In genomic region chr11:68121067-68121899, GRCh38 we compare ENCODE assay signal across 1 cellular context.
TF ChIP-seq lines count a peak whose summit lies in the region.

CHKA (minus strand) TSS chr11:68121388; CDS start chr11:68121177, 211 bp downstream.

TF ChIP-seq in HepG2, 621 proteins besides CTCF, POLR2A, EP300 and RAD21 (continued from another document and continues in another):
- TF ChIP-seq, protein P1, sequence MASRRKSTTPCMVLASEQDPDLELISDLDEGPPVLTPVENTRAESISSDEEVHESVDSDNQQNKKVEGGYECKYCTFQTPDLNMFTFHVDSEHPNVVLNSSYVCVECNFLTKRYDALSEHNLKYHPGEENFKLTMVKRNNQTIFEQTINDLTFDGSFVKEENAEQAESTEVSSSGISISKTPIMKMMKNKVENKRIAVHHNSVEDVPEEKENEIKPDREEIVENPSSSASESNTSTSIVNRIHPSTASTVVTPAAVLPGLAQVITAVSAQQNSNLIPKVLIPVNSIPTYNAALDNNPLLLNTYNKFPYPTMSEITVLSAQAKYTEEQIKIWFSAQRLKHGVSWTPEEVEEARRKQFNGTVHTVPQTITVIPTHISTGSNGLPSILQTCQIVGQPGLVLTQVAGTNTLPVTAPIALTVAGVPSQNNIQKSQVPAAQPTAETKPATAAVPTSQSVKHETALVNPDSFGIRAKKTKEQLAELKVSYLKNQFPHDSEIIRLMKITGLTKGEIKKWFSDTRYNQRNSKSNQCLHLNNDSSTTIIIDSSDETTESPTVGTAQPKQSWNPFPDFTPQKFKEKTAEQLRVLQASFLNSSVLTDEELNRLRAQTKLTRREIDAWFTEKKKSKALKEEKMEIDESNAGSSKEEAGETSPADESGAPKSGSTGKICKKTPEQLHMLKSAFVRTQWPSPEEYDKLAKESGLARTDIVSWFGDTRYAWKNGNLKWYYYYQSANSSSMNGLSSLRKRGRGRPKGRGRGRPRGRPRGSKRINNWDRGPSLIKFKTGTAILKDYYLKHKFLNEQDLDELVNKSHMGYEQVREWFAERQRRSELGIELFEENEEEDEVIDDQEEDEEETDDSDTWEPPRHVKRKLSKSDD (CRISPR knock-in tag; IDR thresholded peaks at IDR 0.05; ENCODE audit: low read depth) = peak; percentile 69; the same call in 1 of the 2 replicates
- TF ChIP-seq ZNF256 (CRISPR knock-in tag; conservative IDR thresholded peaks at IDR 0.05) = no peak
- TF ChIP-seq, protein P2, sequence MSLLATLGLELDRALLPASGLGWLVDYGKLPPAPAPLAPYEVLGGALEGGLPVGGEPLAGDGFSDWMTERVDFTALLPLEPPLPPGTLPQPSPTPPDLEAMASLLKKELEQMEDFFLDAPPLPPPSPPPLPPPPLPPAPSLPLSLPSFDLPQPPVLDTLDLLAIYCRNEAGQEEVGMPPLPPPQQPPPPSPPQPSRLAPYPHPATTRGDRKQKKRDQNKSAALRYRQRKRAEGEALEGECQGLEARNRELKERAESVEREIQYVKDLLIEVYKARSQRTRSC (CRISPR knock-in tag; IDR thresholded peaks at IDR 0.05; ENCODE audit: low read depth) = no peak
- peak; percentile 35; the same call in 1 of the 2 replicates for TF ChIP-seq BORCS8-MEF2B (CRISPR knock-in tag; IDR thresholded peaks at IDR 0.05)
- no peak for TF ChIP-seq ZBTB44 (CRISPR knock-in tag; IDR thresholded peaks at IDR 0.05)
- no peak for TF ChIP-seq JDP2 (CRISPR knock-in tag; IDR thresholded peaks at IDR 0.05; ENCODE audit: borderline replicate concordance)
- no peak for TF ChIP-seq ZFP90 (CRISPR knock-in tag; IDR thresholded peaks at IDR 0.05; ENCODE audit: borderline replicate concordance)
- TF ChIP-seq POLR2AphosphoS5 (IDR thresholded peaks at IDR 0.05; ENCODE audit: low read depth, low read length) = peak; percentile 70
- TF ChIP-seq ZNF331 (CRISPR knock-in tag; IDR thresholded peaks at IDR 0.05) = no peak
- TF ChIP-seq ARNTL (CRISPR knock-in tag; IDR thresholded peaks at IDR 0.05) = peak; percentile 88
- peak; percentile 80; the same call in 1 of the 2 replicates for TF ChIP-seq ZFP91 (CRISPR knock-in tag; IDR thresholded peaks at IDR 0.05; ENCODE audit: borderline replicate concordance)
- TF ChIP-seq, protein P3, sequence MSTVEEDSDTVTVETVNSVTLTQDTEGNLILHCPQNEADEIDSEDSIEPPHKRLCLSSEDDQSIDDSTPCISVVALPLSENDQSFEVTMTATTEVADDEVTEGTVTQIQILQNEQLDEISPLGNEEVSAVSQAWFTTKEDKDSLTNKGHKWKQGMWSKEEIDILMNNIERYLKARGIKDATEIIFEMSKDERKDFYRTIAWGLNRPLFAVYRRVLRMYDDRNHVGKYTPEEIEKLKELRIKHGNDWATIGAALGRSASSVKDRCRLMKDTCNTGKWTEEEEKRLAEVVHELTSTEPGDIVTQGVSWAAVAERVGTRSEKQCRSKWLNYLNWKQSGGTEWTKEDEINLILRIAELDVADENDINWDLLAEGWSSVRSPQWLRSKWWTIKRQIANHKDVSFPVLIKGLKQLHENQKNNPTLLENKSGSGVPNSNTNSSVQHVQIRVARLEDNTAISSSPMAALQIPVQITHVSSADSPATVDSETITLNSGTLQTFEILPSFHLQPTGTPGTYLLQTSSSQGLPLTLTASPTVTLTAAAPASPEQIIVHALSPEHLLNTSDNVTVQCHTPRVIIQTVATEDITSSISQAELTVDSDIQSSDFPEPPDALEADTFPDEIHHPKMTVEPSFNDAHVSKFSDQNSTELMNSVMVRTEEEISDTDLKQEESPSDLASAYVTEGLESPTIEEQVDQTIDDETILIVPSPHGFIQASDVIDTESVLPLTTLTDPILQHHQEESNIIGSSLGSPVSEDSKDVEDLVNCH (CRISPR knock-in tag; IDR thresholded peaks at IDR 0.05) = no peak
- no peak for TF ChIP-seq ZNF317 (CRISPR knock-in tag; IDR thresholded peaks at IDR 0.05)
- no peak for TF ChIP-seq ZNF530 (CRISPR knock-in tag; IDR thresholded peaks at IDR 0.05; ENCODE audit: low read depth)
- no peak for TF ChIP-seq ZNF274 (CRISPR knock-in tag; IDR thresholded peaks at IDR 0.05)
- TF ChIP-seq ATF7 (IDR thresholded peaks at IDR 0.05) = no peak
- no peak for TF ChIP-seq ATF7 (CRISPR knock-in tag; IDR thresholded peaks at IDR 0.05)
- peak; percentile 55; the same call in 1 of the 2 replicates for TF ChIP-seq POLR2G (IDR thresholded peaks at IDR 0.05; ENCODE audit: low read depth, low read length)
- TF ChIP-seq XBP1 (CRISPR knock-in tag; IDR thresholded peaks at IDR 0.05) = no peak
- TF ChIP-seq MAZ (IDR thresholded peaks at IDR 0.05; ENCODE audit: borderline replicate concordance, low read depth, low read length) = peak; percentile 90
- peak; percentile 91 for TF ChIP-seq MAZ (CRISPR knock-in tag; IDR thresholded peaks at IDR 0.05; ENCODE audit: low read depth)
- no peak for TF ChIP-seq SNAPC4 (CRISPR knock-in tag; IDR thresholded peaks at IDR 0.05)
- TF ChIP-seq FOXK1 (CRISPR knock-in tag; IDR thresholded peaks at IDR 0.05; ENCODE audit: borderline replicate concordance, low read depth) = no peak
- no peak for TF ChIP-seq PHF5A (CRISPR knock-in tag; IDR thresholded peaks at IDR 0.05; ENCODE audit: low read depth, unreplicated experiment)
- TF ChIP-seq NR2F1 (CRISPR knock-in tag; IDR thresholded peaks at IDR 0.05) = no peak
- TF ChIP-seq ZNF720 (CRISPR knock-in tag; IDR thresholded peaks at IDR 0.05) = no peak
- TF ChIP-seq NCOA2 (CRISPR knock-in tag; IDR thresholded peaks at IDR 0.05) = peak; percentile 56; the same call in 1 of the 2 replicates
- TF ChIP-seq NAIF1 (CRISPR knock-in tag; IDR thresholded peaks at IDR 0.05; ENCODE audit: borderline replicate concordance) = no peak; the same call in 1 of the 2 replicates
- TF ChIP-seq SMAD9 (CRISPR knock-in tag; IDR thresholded peaks at IDR 0.05) = no peak
- TF ChIP-seq NFATC3 (CRISPR knock-in tag; IDR thresholded peaks at IDR 0.05) = no peak
- TF ChIP-seq ZNF644 (CRISPR knock-in tag; IDR thresholded peaks at IDR 0.05; ENCODE audit: low read depth) = no peak
- no peak for TF ChIP-seq KMT2A (CRISPR knock-in tag; IDR thresholded peaks at IDR 0.05)
- TF ChIP-seq MXD4 (CRISPR knock-in tag; IDR thresholded peaks at IDR 0.05) = no peak; the same call in 1 of the 2 replicates
- TF ChIP-seq ASH2L (IDR thresholded peaks at IDR 0.05; ENCODE audit: insufficient read length, low read depth, low read length) = no peak
- TF ChIP-seq, protein P4, sequence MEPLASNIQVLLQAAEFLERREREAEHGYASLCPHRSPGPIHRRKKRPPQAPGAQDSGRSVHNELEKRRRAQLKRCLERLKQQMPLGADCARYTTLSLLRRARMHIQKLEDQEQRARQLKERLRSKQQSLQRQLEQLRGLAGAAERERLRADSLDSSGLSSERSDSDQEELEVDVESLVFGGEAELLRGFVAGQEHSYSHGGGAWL (CRISPR knock-in tag; IDR thresholded peaks at IDR 0.05) = peak; percentile 77; the same call in 1 of the 2 replicates
- TF ChIP-seq STAG1 (CRISPR knock-in tag; IDR thresholded peaks at IDR 0.05) = no peak; the same call in 1 of the 2 replicates
- no peak for TF ChIP-seq JUNB (CRISPR knock-in tag; IDR thresholded peaks at IDR 0.05; ENCODE audit: borderline replicate concordance)
- peak; percentile 32; the same call in 1 of the 2 replicates for TF ChIP-seq KAT7 (CRISPR knock-in tag; IDR thresholded peaks at IDR 0.05; ENCODE audit: borderline replicate concordance)
- TF ChIP-seq, protein P5, sequence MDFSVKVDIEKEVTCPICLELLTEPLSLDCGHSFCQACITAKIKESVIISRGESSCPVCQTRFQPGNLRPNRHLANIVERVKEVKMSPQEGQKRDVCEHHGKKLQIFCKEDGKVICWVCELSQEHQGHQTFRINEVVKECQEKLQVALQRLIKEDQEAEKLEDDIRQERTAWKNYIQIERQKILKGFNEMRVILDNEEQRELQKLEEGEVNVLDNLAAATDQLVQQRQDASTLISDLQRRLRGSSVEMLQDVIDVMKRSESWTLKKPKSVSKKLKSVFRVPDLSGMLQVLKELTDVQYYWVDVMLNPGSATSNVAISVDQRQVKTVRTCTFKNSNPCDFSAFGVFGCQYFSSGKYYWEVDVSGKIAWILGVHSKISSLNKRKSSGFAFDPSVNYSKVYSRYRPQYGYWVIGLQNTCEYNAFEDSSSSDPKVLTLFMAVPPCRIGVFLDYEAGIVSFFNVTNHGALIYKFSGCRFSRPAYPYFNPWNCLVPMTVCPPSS (IDR thresholded peaks at IDR 0.05) = no peak
- no peak for TF ChIP-seq ETV6 (CRISPR knock-in tag; conservative IDR thresholded peaks at IDR 0.05)
- TF ChIP-seq YY1 (IDR thresholded peaks at IDR 0.05; ENCODE audit: insufficient read depth, insufficient replicate concordance, low read depth, low read length) = peak; percentile 11
- no peak for TF ChIP-seq FOXA1 (IDR thresholded peaks at IDR 0.05)
- TF ChIP-seq FOXA1 (CRISPR knock-in tag; IDR thresholded peaks at IDR 0.05) = no peak
- peak; percentile 37; the same call in 1 of the 2 replicates for TF ChIP-seq HMGXB3 (CRISPR knock-in tag; IDR thresholded peaks at IDR 0.05; ENCODE audit: borderline replicate concordance)
- TF ChIP-seq SMAD3 (CRISPR knock-in tag; IDR thresholded peaks at IDR 0.05) = no peak
